8 cellular contexts compared by ENCODE assay signal in the genomic region with DNA sequence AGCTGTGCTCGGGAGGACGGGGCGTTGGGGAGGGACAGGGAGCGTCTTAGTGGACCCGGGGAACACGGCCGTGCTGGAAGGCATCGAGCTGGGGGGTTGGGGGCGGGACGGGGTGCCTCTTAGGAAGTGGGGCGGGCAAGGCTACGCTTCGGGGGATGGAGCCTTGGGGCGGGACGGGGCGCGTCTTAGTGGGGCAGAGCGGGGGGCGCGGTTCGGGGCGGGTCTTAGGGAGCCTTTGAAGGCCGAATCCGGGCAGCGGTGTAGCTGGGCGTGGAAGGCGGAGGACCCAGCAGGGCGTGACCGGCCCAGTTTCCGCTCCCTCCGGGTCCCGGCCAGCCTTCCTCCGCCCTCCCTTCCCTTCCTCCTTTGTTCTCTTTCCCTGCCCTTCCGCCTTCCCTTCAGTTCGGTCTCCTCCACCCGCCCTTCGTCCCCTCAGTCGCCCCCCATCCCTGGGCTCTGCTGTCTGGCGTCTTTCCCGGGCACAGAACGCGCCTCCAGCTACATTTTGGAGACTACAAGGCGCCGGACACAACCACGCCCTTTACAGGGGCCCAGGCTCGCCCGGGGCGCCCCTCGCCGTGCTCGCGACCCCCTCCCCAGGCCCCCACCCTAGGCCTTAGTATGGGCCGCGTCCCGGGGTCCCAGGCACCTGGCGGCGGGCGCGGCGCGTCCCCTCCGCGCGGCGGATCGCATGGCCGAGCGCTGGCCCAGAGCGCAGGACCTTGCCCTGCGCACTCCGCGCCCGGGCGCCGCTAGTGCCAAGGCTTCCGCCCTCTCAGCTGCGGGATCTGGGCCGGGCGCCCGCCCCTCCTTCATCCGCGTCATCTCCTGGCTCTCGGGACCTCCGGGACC. TPM values are rescaled to one million over a fixed set of nuclear protein-coding genes. Genes with fewer than 3 reads are reported as not detected.
DNase-seq lines count a peak whose midpoint lies in the region; ATAC-seq and TF ChIP-seq lines count a peak whose summit lies in the region.

A gene with protein sequence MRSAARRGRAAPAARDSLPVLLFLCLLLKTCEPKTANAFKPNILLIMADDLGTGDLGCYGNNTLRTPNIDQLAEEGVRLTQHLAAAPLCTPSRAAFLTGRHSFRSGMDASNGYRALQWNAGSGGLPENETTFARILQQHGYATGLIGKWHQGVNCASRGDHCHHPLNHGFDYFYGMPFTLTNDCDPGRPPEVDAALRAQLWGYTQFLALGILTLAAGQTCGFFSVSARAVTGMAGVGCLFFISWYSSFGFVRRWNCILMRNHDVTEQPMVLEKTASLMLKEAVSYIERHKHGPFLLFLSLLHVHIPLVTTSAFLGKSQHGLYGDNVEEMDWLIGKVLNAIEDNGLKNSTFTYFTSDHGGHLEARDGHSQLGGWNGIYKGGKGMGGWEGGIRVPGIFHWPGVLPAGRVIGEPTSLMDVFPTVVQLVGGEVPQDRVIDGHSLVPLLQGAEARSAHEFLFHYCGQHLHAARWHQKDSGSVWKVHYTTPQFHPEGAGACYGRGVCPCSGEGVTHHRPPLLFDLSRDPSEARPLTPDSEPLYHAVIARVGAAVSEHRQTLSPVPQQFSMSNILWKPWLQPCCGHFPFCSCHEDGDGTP (minus strand): TSS at position 757 of the 852 bp plus-strand sequence. CDS start 64 bp downstream, at position 693.

- H3K27me3 ChIP-seq in CD8-positive, alpha-beta T cell (ENCODE audit: insufficient read depth, low read length) = no peaks in the 10 kb centered on the region
- no peaks in the 10 kb centered on the region for H3K27me3 ChIP-seq in smooth muscle cell (ENCODE audit: low read depth)

- H3K4me1 Mint-ChIP-seq in CD8-positive, alpha-beta T cell (ENCODE audit: low read depth) = peaks cover 4% of the 10 kb centered on the region

- intact Hi-C loops in CD8-positive, alpha-beta T cell (cut with DNase I, micrococcal nuclease) = no loop called here

- DNase-seq in CD8-positive, alpha-beta T cell = peak; percentile 6 to 69 (median 56)
- DNase-seq in HPDE6-E6E7 (ENCODE audit: extremely low spot score) (peak; percentile 58), iris pigment epithelial cell (ENCODE audit: low read depth) (peak; percentile 96), smooth muscle cell (lab: John Stamatoyannopoulos, UW; ENCODE audit: unreplicated experiment) (peak; percentile 81), NAMALWA (ENCODE audit: low spot score) (no peak)
- DNase-seq in central memory CD4-positive, alpha-beta T cell = peak; percentile 14

- H3K79me2 ChIP-seq in smooth muscle cell (ENCODE audit: low read depth) = no peaks in the 10 kb centered on the region

- peak within 1 kb of the TSS; percentile 45 for H3K27ac Mint-ChIP-seq in CD8-positive, alpha-beta T cell

- H4K20me1 ChIP-seq in smooth muscle cell (ENCODE audit: low read depth) = no peaks in the 10 kb centered on the region

- CTCF ChIA-PET in CD8-positive, alpha-beta T cell (lab: Charles Lee) = no interaction called here

- under 1% methylated on average over 34 of the region's 84 CpGs for WGBS in smooth muscle cell (ENCODE audit: low lambda C conversion rate)

- H3K27ac ChIP-seq in CD8-positive, alpha-beta T cell (ENCODE audit: low read depth, low read length) = no peak within 1 kb of the TSS
- peak within 1 kb of the TSS; percentile 95 for H3K27ac ChIP-seq in VCaP
- H3K27ac ChIP-seq in smooth muscle cell (ENCODE audit: low read depth) = peak within 1 kb of the TSS; percentile 95

- POLR2A ChIA-PET in CD8-positive, alpha-beta T cell (lab: Charles Lee) = no interaction called here

- ATAC-seq in CD8-positive, alpha-beta T cell = peak; percentile 89
- peak; percentile 79 for ATAC-seq in GM19468 (IDR thresholded peaks at IDR 0.05; ENCODE audit: extremely low read depth, unreplicated experiment)

- H3K4me3 Mint-ChIP-seq in CD8-positive, alpha-beta T cell = peak within 1 kb of the TSS; percentile 80

- no peaks in the 10 kb centered on the region for H3K4me1 ChIP-seq in CD8-positive, alpha-beta T cell (ENCODE audit: insufficient read depth, low read length)
- H3K4me1 ChIP-seq in smooth muscle cell (ENCODE audit: low read depth) = peaks cover 9% of the 10 kb centered on the region

- no peaks in the 10 kb centered on the region for H3K36me3 Mint-ChIP-seq in CD8-positive, alpha-beta T cell

- peaks cover 6% of the 10 kb centered on the region for H3F3A ChIP-seq in smooth muscle cell (ENCODE audit: low read depth)

- H3K9me3 Mint-ChIP-seq in CD8-positive, alpha-beta T cell = no peaks in the 10 kb centered on the region

- H3K4me3 ChIP-seq in CD8-positive, alpha-beta T cell (ENCODE audit: low read depth, low read length) = peak within 1 kb of the TSS; percentile 35
- H3K4me3 ChIP-seq in smooth muscle cell = peak within 1 kb of the TSS; percentile 97

- H3K36me3 ChIP-seq in CD8-positive, alpha-beta T cell (ENCODE audit: insufficient read depth, low read length) = no peaks in the 10 kb centered on the region
- H3K36me3 ChIP-seq in smooth muscle cell (ENCODE audit: low read depth) = no peaks in the 10 kb centered on the region

- TF ChIP-seq CTCF in CD8-positive, alpha-beta T cell (IDR thresholded peaks at IDR 0.05) = no peak
- TF ChIP-seq CTCF in VCaP (conservative IDR thresholded peaks at IDR 0.05) (no peak), smooth muscle cell (IDR thresholded peaks at IDR 0.05; ENCODE audit: borderline replicate concordance, insufficient read depth, poor library complexity, severe bottlenecking) (no peak)

- H3K4me2 ChIP-seq in smooth muscle cell = peak within 1 kb of the TSS; percentile 99

- H3K9me3 ChIP-seq in CD8-positive, alpha-beta T cell (ENCODE audit: low read length) = no peaks in the 10 kb centered on the region
- H3K9me3 ChIP-seq in smooth muscle cell (replicated peaks; ENCODE audit: low read depth) = no peaks in the 10 kb centered on the region

- H2AFZ ChIP-seq in smooth muscle cell (ENCODE audit: low read depth) = peak within 1 kb of the TSS; percentile 79

- peaks cover 4% of the 10 kb centered on the region for H3K27me3 Mint-ChIP-seq in CD8-positive, alpha-beta T cell (ENCODE audit: low read depth)

- peak within 1 kb of the TSS; percentile 94 for H3K9ac ChIP-seq in smooth muscle cell (ENCODE audit: low read depth)

RNA-seq across cellular contexts. Expression of the gene that starts here (rescaled TPM):
- under 1 TPM; 0.72 to 0.84 TPM for total RNA-seq in CD8-positive, alpha-beta T cell
- total RNA-seq in smooth muscle cell = 17.1 and 30.7 TPM in 2 replicates
- 21.1 and 25.6 TPM in 2 replicates for polyA plus RNA-seq in smooth muscle cell

Comparison
In these comparisons a context has a peak if more than half of its experiments do, and no peak if none do; other contexts are left out.
1. Peak in DNase-seq, ATAC-seq and H3K4me3 ChIP-seq in CD8-positive, alpha-beta T cell; RNA of the gene not detected or under 1 TPM.